In the genomic region with DNA sequence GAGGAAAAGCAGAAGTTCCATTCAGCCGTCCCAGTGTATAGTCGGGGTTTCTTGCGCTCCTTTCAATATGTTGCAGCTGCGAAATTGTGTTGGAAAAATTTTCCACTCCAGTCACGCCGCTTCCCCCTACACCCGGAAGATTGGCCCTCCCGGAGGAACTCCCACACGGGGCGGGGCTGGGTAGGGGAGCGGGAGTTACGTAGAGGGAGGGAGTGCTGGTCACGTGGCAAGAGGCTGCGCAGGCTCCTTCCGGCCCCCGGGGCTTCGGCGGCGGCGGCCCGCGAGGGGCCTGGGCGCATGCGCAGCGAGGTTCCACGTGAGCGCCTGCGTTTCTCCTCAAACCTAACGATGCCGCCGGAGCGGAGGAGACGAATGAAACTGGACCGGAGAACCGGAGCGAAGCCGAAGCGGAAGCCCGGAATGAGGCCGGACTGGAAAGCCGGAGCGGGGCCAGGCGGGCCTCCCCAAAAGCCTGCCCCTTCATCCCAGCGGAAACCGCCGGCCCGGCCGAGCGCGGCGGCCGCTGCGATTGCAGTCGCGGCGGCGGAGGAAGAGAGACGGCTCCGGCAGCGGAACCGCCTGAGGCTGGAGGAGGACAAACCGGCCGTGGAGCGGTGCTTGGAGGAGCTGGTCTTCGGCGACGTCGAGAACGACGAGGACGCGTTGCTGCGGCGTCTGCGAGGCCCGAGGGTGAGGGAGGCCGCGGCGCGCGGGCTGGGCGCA, we compare ENCODE assay signal across 8 cellular contexts.
DNase-seq lines count a peak whose midpoint lies in the region; ATAC-seq and TF ChIP-seq lines count a peak whose summit lies in the region.

A gene (plus strand): TSS at position 310 of the 723 bp plus-strand sequence. CDS start 39 bp downstream, at position 349.

- peak within 1 kb of the TSS; percentile 91 for H3K4me3 ChIP-seq in astrocyte of the cerebellum (ENCODE audit: low read depth, low read length)

- in situ Hi-C loops in astrocyte of the cerebellum (cut with HindIII; ENCODE audit: low sequenced_read_pairs): no loop called here

- DNase-seq in NCI-H2081 (lab: John Stamatoyannopoulos, UW) (peak; percentile 98), T-helper 9 cell (peak; percentile 95), astrocyte of the cerebellum (ENCODE audit: low read depth) (peak; percentile 94), hippocampal formation (lab: John Stamatoyannopoulos, UW) (peak; percentile 96 to 99), retina (peak; percentile 100), cortex of kidney (lab: John Stamatoyannopoulos, UW) (no peak)

- peak; percentile 69 for ATAC-seq in GM18517 (IDR thresholded peaks at IDR 0.05; ENCODE audit: unreplicated experiment)
- peak; percentile 72 for ATAC-seq in HG03039 (IDR thresholded peaks at IDR 0.05; ENCODE audit: unreplicated experiment)

- TF ChIP-seq CTCF in astrocyte of the cerebellum (IDR thresholded peaks at IDR 0.05; ENCODE audit: low read depth, low read length, missing control alignments): no peak
